8 cellular contexts compared by ENCODE assay signal in the genomic region with DNA sequence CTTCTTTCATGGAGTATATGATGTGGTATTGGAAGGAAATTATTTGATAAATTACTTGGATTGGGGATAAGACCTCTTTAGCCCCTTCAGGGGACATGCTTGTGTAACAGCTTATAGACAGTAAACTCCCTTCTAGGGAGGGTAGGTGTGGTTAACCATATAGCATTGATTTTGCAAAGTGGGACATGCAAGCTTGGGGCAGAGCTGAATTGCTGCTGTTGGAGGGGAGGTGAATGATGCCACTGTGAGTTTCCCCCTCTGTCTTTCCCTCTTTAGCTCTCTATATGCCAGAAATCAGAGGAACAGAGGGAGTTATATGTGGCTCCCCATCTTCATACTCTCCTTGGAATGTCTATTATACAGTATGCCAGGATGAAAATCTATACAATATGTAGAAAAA. TPM values are rescaled to one million over a fixed set of nuclear protein-coding genes. Genes with fewer than 3 reads are reported as not detected.
"Had no signal": no experiment of that assay in that cellular context is flagged by ENCODE, and none has a peak within 500 bp of the region (broad histone marks: within the 10 kb centered on the region; RNA-seq: fewer than 3 reads in every experiment).

No MANE protein-coding gene starts in this region.

- H3K4me3 ChIP-seq: GM12878 had no signal

- ATAC-seq: GM12878 had no signal

- FAIRE-seq: G401.6, GM12878, GM12891, GM12892, GM18507, GM19239 had no signal

- DNase-seq: GDM1 had no signal

RNA-seq across cellular contexts. Expression of a gene that starts 54.7 kb away (rescaled TPM):
- total RNA-seq: G401, GM12878 had no signal
